12 cellular contexts compared by ENCODE assay signal in the genomic region with DNA sequence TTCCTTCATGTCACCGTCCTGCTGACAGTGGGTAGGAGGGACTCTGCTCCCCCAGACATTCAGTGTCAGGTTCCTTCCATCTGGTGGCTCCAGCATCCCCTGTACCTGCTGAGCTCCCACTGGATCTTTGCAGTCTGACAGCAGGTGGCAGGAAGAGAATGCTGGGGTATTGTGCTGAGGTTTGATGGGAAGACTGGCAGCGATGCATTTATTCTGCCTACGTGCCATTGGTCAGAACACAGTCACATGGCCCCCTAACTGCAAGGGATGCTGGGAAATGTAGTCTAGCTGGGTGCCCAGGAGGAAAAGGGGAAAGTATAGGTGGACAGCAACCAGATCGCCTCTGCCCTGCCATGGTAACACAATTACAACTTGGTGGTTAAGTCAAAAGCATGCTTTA. TPM values are rescaled to one million over a fixed set of nuclear protein-coding genes. Genes with fewer than 3 reads are reported as not detected.
DNase-seq lines count a peak whose midpoint lies in the region; ATAC-seq and TF ChIP-seq lines count a peak whose summit lies in the region.
"Had no signal": no experiment of that assay in that cellular context is flagged by ENCODE, and none has a peak within 500 bp of the region (broad histone marks: within the 10 kb centered on the region; RNA-seq: fewer than 3 reads in every experiment).

No MANE protein-coding gene starts in this region.

- H3K4me2 ChIP-seq in GM23338, result no peak overlapping the region
- no peak overlapping the region; the same call in 1 of the 2 replicates for H3K4me2 ChIP-seq in OCI-LY7 (ENCODE audit: low read length)

- H3K27ac Mint-ChIP-seq in Caco-2 (ENCODE audit: unreplicated experiment) (no peak overlapping the region), GM23338 (no peak overlapping the region)
- H3K27ac Mint-ChIP-seq: activated naive CD8-positive, alpha-beta T cell treated with anti-CD3 and anti-CD28 coated beads, Interleukin-2, amount 50 U/mL, for 24 hours; CD4-positive, alpha-beta T cell had no signal

- H4K20me1 ChIP-seq in GM23338 (replicated peaks; ENCODE audit: insufficient read depth), result no peaks in the 10 kb centered on the region
- H4K20me1 ChIP-seq in OCI-LY7 (ENCODE audit: insufficient read depth, low read length), result no peaks in the 10 kb centered on the region

- H3K79me2 ChIP-seq in GM23338 (replicated peaks; ENCODE audit: insufficient read depth) (no peaks in the 10 kb centered on the region), OCI-LY7 (ENCODE audit: insufficient read depth, low read depth, low read length) (no peaks in the 10 kb centered on the region)

- H3K27me3 Mint-ChIP-seq in Caco-2 (ENCODE audit: insufficient read depth, unreplicated experiment) (no peaks in the 10 kb centered on the region), GM23338 (ENCODE audit: insufficient read depth, low read depth, poor library complexity) (peaks cover 2% of the 10 kb centered on the region)
- H3K27me3 Mint-ChIP-seq: CD4-positive, alpha-beta T cell had no signal

- H3K9me2 ChIP-seq in GM23338 (ENCODE audit: insufficient read depth) (no peaks in the 10 kb centered on the region; the same call in 1 of the 2 replicates), OCI-LY7 (ENCODE audit: insufficient read depth, low read length) (no peaks in the 10 kb centered on the region)

- no peaks in the 10 kb centered on the region for H3K36me3 ChIP-seq in Caco-2 (ENCODE audit: control insufficient read depth, insufficient read depth, low read length)
- H3K36me3 ChIP-seq in GM23338 (ENCODE audit: insufficient read depth), result no peaks in the 10 kb centered on the region
- H3K36me3 ChIP-seq in OCI-LY7 (ENCODE audit: insufficient read depth, low read length), result no peaks in the 10 kb centered on the region
- H3K36me3 ChIP-seq in left lung, result no peaks in the 10 kb centered on the region

- H3K4me3 Mint-ChIP-seq in Caco-2 (ENCODE audit: unreplicated experiment) (no peak overlapping the region), GM23338 (no peak overlapping the region)
- H3K4me3 Mint-ChIP-seq: activated naive CD8-positive, alpha-beta T cell treated with anti-CD3 and anti-CD28 coated beads, Interleukin-2, amount 50 U/mL, for 24 hours; CD4-positive, alpha-beta T cell had no signal

- H3K27ac ChIP-seq in GM23338 (ENCODE audit: low read depth) (no peak overlapping the region), OCI-LY7 (ENCODE audit: low read depth, low read length, poor library complexity, severe bottlenecking) (no peak overlapping the region), left lung (no peak overlapping the region)
- H3K27ac ChIP-seq: foreskin keratinocyte had no signal

- H3K4me1 Mint-ChIP-seq in Caco-2 (ENCODE audit: low read depth, unreplicated experiment) (peaks cover 6% of the 10 kb centered on the region), GM23338 (peaks cover 9% of the 10 kb centered on the region; the same call in 2 of the 3 replicates)
- H3K4me1 Mint-ChIP-seq: activated naive CD8-positive, alpha-beta T cell treated with anti-CD3 and anti-CD28 coated beads, Interleukin-2, amount 50 U/mL, for 24 hours had no signal

- DNase-seq in Caco-2, result peak; percentile 73 to 76
- peak; percentile 76 for DNase-seq in GM23338 (ENCODE audit: low spot score)
- peak; percentile 43 for DNase-seq in OCI-LY7 (ENCODE audit: low spot score)
- peak; percentile 86 for DNase-seq in iPS DF 19.7 (ENCODE audit: low read depth, low spot score)
- no peak for DNase-seq in stimulated activated CD4-positive, alpha-beta T cell treated with anti-CD3 and anti-CD28 coated beads, Interleukin-2, amount 100 ng/mL, for 24 hours
- DNase-seq in left lung, result no peak
- DNase-seq: activated naive CD8-positive, alpha-beta T cell treated with anti-CD3 and anti-CD28 coated beads, Interleukin-2, amount 50 U/mL, for 24 hours; CD4-positive, alpha-beta T cell; left ventricle myocardium superior had no signal

- no TSS peak for BruUV-seq in Caco-2 (replicated peaks; lab: Mats Ljungman, UMichigan)
- no TSS peak for BruUV-seq in OCI-LY7 (replicated peaks; lab: Mats Ljungman, UMichigan)

- no peaks in the 10 kb centered on the region for H3K36me3 Mint-ChIP-seq in Caco-2 (ENCODE audit: insufficient read depth, unreplicated experiment)
- peaks cover 3% of the 10 kb centered on the region; the same call in 1 of the 3 replicates for H3K36me3 Mint-ChIP-seq in GM23338 (ENCODE audit: low read depth)

- peaks cover 13% of the 10 kb centered on the region for H3K9me3 Mint-ChIP-seq in Caco-2 (ENCODE audit: unreplicated experiment)
- peaks cover 7% of the 10 kb centered on the region; the same call in 1 of the 3 replicates for H3K9me3 Mint-ChIP-seq in GM23338
- H3K9me3 Mint-ChIP-seq: CD4-positive, alpha-beta T cell had no signal

- intact Hi-C loops in Caco-2 (cut with micrococcal nuclease; ENCODE audit: unreplicated experiment) (no loop called here), OCI-LY7 (cut with micrococcal nuclease; ENCODE audit: unreplicated experiment) (no loop called here), left lung (cut with DNase I) (no loop called here)

- H3K4me1 ChIP-seq in Caco-2 (no peaks in the 10 kb centered on the region), GM23338 (ENCODE audit: insufficient read depth) (no peaks in the 10 kb centered on the region), OCI-LY7 (ENCODE audit: insufficient read depth, low read length, poor library complexity, severe bottlenecking) (no peaks in the 10 kb centered on the region), left lung (no peaks in the 10 kb centered on the region)
- H3K4me1 ChIP-seq: foreskin keratinocyte had no signal

- CTCF ChIA-PET in Caco-2 (lab: Charles Lee), result interaction anchor here (1.0 kb wide), 1 partner anchor 57 kb away, joined by 3 read pairs; no protein-coding TSS in a partner anchor
- CTCF ChIA-PET in OCI-LY7 (lab: Charles Lee; ENCODE audit: unreplicated experiment), result no interaction called here

- H3K4me3 ChIP-seq in Caco-2 (ENCODE audit: low read depth, low read length) (no peak overlapping the region), GM23338 (no peak overlapping the region), OCI-LY7 (ENCODE audit: low read depth, low read length, poor library complexity, severe bottlenecking) (no peak overlapping the region), left lung (no peak overlapping the region)

- no peaks in the 10 kb centered on the region for H3K9me3 ChIP-seq in Caco-2
- H3K9me3 ChIP-seq in OCI-LY7 (ENCODE audit: low read length), result no peaks in the 10 kb centered on the region
- H3K9me3 ChIP-seq in left lung, result no peaks in the 10 kb centered on the region

- no peaks in the 10 kb centered on the region for H3F3A ChIP-seq in GM23338 (replicated peaks; ENCODE audit: low read depth)

- ATAC-seq in GM23338, result peak; percentile 95
- no peak for ATAC-seq in GM21528 (IDR thresholded peaks at IDR 0.05; ENCODE audit: low FRiP score, unreplicated experiment)
- no peak for ATAC-seq in HG03175 (IDR thresholded peaks at IDR 0.05; ENCODE audit: unreplicated experiment)
- ATAC-seq in left lung, result no peak
- ATAC-seq: activated naive CD8-positive, alpha-beta T cell treated with anti-CD3 and anti-CD28 coated beads, Interleukin-2, amount 50 U/mL, for 24 hours; foreskin keratinocyte; left ventricle myocardium superior had no signal

- H3K27me3 ChIP-seq in Caco-2 (replicated peaks; ENCODE audit: control insufficient read depth, insufficient read depth, low read length), result no peaks in the 10 kb centered on the region
- no peaks in the 10 kb centered on the region for H3K27me3 ChIP-seq in GM23338 (ENCODE audit: insufficient read depth)
- H3K27me3 ChIP-seq in left lung, result peaks cover 0 to 12% of the 10 kb centered on the region in 2 donors
- H3K27me3 ChIP-seq: foreskin keratinocyte had no signal

- H2AFZ ChIP-seq in GM23338 (no peak overlapping the region; the same call in 1 of the 2 replicates), OCI-LY7 (ENCODE audit: low read length) (peak overlapping the region; percentile 48; the same call in 1 of the 2 replicates)

- POLR2A ChIA-PET in Caco-2 (lab: Charles Lee), result no interaction called here
- POLR2A ChIA-PET in OCI-LY7 (lab: Charles Lee), result interaction anchor here (0.6 kb wide), 1 partner anchor 1107 kb away, joined by 3 read pairs; no protein-coding TSS in a partner anchor

- TF ChIP-seq CTCF in Caco-2 (IDR thresholded peaks at IDR 0.05; ENCODE audit: insufficient read depth in 1 of 2, low read depth in 1 of 2, low read length in 1 of 2, severe bottlenecking in 1 of 2, unreplicated experiment in 1 of 2), result peak in 1 of 2 experiments; percentile 38
- TF ChIP-seq CTCF in GM23338 (conservative IDR thresholded peaks at IDR 0.05; ENCODE audit: low read depth in 2 of 2), result peak in 1 of 2 experiments; percentile 25; a peak in 1 of 4 replicates
- no peak for TF ChIP-seq CTCF in OCI-LY7 (conservative IDR thresholded peaks at IDR 0.05; ENCODE audit: low read length)
- no peak for TF ChIP-seq CTCF in left lung (IDR thresholded peaks at IDR 0.05)

TF ChIP-seq in GM23338, 12 proteins besides CTCF, POLR2A, EP300 and RAD21:
- no peak for TF ChIP-seq STAT1 (IDR thresholded peaks at IDR 0.05; ENCODE audit: unreplicated experiment)
- TF ChIP-seq, protein P1, sequence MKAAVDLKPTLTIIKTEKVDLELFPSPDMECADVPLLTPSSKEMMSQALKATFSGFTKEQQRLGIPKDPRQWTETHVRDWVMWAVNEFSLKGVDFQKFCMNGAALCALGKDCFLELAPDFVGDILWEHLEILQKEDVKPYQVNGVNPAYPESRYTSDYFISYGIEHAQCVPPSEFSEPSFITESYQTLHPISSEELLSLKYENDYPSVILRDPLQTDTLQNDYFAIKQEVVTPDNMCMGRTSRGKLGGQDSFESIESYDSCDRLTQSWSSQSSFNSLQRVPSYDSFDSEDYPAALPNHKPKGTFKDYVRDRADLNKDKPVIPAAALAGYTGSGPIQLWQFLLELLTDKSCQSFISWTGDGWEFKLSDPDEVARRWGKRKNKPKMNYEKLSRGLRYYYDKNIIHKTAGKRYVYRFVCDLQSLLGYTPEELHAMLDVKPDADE (IDR thresholded peaks at IDR 0.05), result peak; percentile 54; the same call in 1 of the 2 replicates

RNA-seq across cellular contexts. Expression of a gene that starts 44.4 kb away (rescaled TPM):
- 63.2 and 73.3 TPM in 2 replicates for total RNA-seq in Caco-2 (2022)
- 0.90 and 1.7 TPM in 2 replicates for total RNA-seq in GM23338 (2014; rRNA removed; shearing (Covaris generic))
- 1.6 and 2.3 TPM in 2 replicates for polyA plus RNA-seq in GM23338 (2016; fragmentation: Nextera tagmentation; extraction: Ambion mirVana)
- total RNA-seq in OCI-LY7 (2014; rRNA removed; shearing (Covaris generic)), result not detected in 2 replicates
- not detected in 2 replicates for total RNA-seq in OCI-LY7 (2022)
- 10 to 100 TPM; 40.7 to 42.0 TPM for total RNA-seq in left lung
- total RNA-seq: CD4-positive, alpha-beta T cell had no signal

Comparison
In these comparisons a context has a peak if more than half of its experiments do, and no peak if none do; other contexts are left out.
1. DNase-seq: peak in Caco-2 (2 of 2), GM23338 (single experiment), OCI-LY7 (single experiment) and iPS DF 19.7 (single experiment); none in stimulated activated CD4-positive, alpha-beta T cell treated with anti-CD3 and anti-CD28 coated beads, Interleukin-2, amount 100 ng/mL, for 24 hours (0 of 2) and left lung (0 of 2).
2. RNA of a gene that starts 44.4 kb away (total RNA-seq): 63.2 to 73.3 TPM in Caco-2 and 40.7 to 42.0 TPM in left lung; 0.90 to 1.7 TPM in GM23338 and not detected in OCI-LY7; every median in the first group is over 10 times any median in the second.